In the genomic region with DNA sequence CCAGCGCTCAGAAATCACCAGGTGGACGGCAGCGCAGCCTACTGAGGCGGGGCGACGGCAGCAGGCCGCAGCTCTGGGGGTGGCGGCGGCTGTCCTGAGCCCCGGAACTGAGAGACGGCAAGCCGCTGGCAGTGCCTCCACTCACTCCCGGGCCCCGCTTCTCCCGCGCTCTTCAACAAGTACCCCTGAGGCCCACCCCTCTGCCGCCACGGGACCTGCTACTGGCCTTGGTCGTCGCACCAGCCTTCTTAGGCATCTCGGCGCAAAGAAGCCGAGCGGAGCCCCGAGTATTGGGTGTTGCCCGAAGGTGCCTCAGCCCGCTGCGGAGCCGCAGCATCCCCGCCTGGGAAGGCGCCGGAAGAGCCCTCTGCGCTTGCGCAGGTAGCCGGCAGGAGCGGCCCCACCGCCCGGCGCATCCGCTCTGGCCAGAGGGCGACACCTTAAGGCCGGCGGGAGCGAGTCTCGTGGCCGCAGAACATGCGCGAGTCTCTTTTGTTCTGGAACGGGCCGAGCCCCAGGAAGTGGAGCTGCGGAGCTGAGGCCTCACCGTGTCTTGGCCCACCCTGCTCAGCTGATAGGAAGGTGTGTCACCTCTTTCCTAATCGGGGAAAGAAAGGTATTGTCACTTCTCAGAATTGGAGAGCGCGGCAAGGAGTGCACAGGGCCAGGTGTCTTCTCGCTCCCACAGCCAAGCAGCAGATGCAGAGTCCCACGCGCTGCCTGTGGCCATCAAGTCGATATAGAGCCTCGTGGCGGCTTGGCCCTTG, we compare ENCODE assay signal across 1 cellular context.
TF ChIP-seq lines count a peak whose summit lies in the region.

A gene (minus strand): TSS at position 369 of the 767 bp plus-strand sequence. CDS start 32 bp downstream, at position 337.

TF ChIP-seq in K562, 482 proteins besides CTCF, POLR2A, EP300 and RAD21 (continued from another document and continues in another):
- TF ChIP-seq, protein P1, sequence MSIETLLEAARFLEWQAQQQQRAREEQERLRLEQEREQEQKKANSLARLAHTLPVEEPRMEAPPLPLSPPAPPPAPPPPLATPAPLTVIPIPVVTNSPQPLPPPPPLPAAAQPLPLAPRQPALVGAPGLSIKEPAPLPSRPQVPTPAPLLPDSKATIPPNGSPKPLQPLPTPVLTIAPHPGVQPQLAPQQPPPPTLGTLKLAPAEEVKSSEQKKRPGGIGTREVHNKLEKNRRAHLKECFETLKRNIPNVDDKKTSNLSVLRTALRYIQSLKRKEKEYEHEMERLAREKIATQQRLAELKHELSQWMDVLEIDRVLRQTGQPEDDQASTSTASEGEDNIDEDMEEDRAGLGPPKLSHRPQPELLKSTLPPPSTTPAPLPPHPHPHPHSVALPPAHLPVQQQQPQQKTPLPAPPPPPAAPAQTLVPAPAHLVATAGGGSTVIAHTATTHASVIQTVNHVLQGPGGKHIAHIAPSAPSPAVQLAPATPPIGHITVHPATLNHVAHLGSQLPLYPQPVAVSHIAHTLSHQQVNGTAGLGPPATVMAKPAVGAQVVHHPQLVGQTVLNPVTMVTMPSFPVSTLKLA (conservative IDR thresholded peaks at IDR 0.05) = peak; percentile 93 to 97
- TF ChIP-seq KLF6 (CRISPR knock-in tag; IDR thresholded peaks at IDR 0.05; ENCODE audit: borderline replicate concordance) = 0 out of 2 replicates have a peak, but pooled peaks have one; percentile 26
- TF ChIP-seq, protein P2, sequence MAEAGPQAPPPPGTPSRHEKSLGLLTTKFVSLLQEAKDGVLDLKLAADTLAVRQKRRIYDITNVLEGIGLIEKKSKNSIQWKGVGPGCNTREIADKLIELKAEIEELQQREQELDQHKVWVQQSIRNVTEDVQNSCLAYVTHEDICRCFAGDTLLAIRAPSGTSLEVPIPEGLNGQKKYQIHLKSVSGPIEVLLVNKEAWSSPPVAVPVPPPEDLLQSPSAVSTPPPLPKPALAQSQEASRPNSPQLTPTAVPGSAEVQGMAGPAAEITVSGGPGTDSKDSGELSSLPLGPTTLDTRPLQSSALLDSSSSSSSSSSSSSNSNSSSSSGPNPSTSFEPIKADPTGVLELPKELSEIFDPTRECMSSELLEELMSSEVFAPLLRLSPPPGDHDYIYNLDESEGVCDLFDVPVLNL (CRISPR knock-in tag; IDR thresholded peaks at IDR 0.05; ENCODE audit: low read depth) = no peak
- peak; percentile 70; the same call in 1 of the 2 replicates for TF ChIP-seq NR1H2 (CRISPR knock-in tag; IDR thresholded peaks at IDR 0.05)
- no peak for TF ChIP-seq ZNF316 (IDR thresholded peaks at IDR 0.05)
- no peak; the same call in 1 of the 2 replicates for TF ChIP-seq NR2C1 (IDR thresholded peaks at IDR 0.05)
- no peak; the same call in 1 of the 2 replicates for TF ChIP-seq NR2C1 (tag; IDR thresholded peaks at IDR 0.05)
- TF ChIP-seq MAFK (IDR thresholded peaks at IDR 0.05; ENCODE audit: low read length) = no peak; the same call in 1 of the 2 replicates
- peak; percentile 87 for TF ChIP-seq ETV1 (tag; conservative IDR thresholded peaks at IDR 0.05; ENCODE audit: low read depth)
- no peak for TF ChIP-seq HNRNPUL1 (IDR thresholded peaks at IDR 0.05; ENCODE audit: low read length)
- no peak for TF ChIP-seq ZNF146 (CRISPR knock-in tag; IDR thresholded peaks at IDR 0.05; ENCODE audit: unreplicated experiment)
- no peak for TF ChIP-seq ZNF311 (CRISPR knock-in tag; IDR thresholded peaks at IDR 0.05)
- TF ChIP-seq OTX1 (CRISPR knock-in tag; IDR thresholded peaks at IDR 0.05) = no peak
- TF ChIP-seq, protein P3, sequence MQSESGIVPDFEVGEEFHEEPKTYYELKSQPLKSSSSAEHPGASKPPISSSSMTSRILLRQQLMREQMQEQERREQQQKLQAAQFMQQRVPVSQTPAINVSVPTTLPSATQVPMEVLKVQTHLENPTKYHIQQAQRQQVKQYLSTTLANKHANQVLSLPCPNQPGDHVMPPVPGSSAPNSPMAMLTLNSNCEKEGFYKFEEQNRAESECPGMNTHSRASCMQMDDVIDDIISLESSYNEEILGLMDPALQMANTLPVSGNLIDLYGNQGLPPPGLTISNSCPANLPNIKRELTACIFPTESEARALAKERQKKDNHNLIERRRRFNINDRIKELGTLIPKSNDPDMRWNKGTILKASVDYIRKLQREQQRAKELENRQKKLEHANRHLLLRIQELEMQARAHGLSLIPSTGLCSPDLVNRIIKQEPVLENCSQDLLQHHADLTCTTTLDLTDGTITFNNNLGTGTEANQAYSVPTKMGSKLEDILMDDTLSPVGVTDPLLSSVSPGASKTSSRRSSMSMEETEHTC (IDR thresholded peaks at IDR 0.05) = peak; percentile 83
- TF ChIP-seq, protein P4, sequence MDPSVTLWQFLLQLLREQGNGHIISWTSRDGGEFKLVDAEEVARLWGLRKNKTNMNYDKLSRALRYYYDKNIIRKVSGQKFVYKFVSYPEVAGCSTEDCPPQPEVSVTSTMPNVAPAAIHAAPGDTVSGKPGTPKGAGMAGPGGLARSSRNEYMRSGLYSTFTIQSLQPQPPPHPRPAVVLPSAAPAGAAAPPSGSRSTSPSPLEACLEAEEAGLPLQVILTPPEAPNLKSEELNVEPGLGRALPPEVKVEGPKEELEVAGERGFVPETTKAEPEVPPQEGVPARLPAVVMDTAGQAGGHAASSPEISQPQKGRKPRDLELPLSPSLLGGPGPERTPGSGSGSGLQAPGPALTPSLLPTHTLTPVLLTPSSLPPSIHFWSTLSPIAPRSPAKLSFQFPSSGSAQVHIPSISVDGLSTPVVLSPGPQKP (CRISPR knock-in tag; IDR thresholded peaks at IDR 0.05) = no peak
- TF ChIP-seq, protein P5, sequence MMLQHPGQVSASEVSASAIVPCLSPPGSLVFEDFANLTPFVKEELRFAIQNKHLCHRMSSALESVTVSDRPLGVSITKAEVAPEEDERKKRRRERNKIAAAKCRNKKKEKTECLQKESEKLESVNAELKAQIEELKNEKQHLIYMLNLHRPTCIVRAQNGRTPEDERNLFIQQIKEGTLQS (IDR thresholded peaks at IDR 0.05) = no peak
- TF ChIP-seq, protein P5 (CRISPR knock-in tag; conservative IDR thresholded peaks at IDR 0.05) = no peak
- TF ChIP-seq MTA2 (IDR thresholded peaks at IDR 0.05; ENCODE audit: low read depth) = no peak
- 0 out of 2 replicates have a peak, but pooled peaks have one; percentile 38 for TF ChIP-seq ZNF76 (CRISPR knock-in tag; IDR thresholded peaks at IDR 0.05; ENCODE audit: borderline replicate concordance)
- peak; percentile 75; the same call in 1 of the 2 replicates for TF ChIP-seq RNF2 (IDR thresholded peaks at IDR 0.05)
- TF ChIP-seq TEAD1 (CRISPR knock-in tag; IDR thresholded peaks at IDR 0.05) = peak in 1 of 2 experiments; percentile 59; a peak in 1 of 4 replicates
- TF ChIP-seq MXI1 (IDR thresholded peaks at IDR 0.05; ENCODE audit: low read depth, low read length) = peak; percentile 51; the same call in 1 of the 2 replicates
- no peak for TF ChIP-seq ZC3H8 (IDR thresholded peaks at IDR 0.05)
- no peak; the same call in 1 of the 2 replicates for TF ChIP-seq GTF2E2 (tag; IDR thresholded peaks at IDR 0.05)
- TF ChIP-seq DPF2 (IDR thresholded peaks at IDR 0.05) = peak; percentile 20; the same call in 1 of the 2 replicates
- TF ChIP-seq ELF2 (CRISPR knock-in tag; IDR thresholded peaks at IDR 0.05) = peak; percentile 76
- TF ChIP-seq NBN (IDR thresholded peaks at IDR 0.05; ENCODE audit: low read depth) = peak; percentile 41; the same call in 1 of the 2 replicates
- no peak for TF ChIP-seq NFXL1 (CRISPR knock-in tag; IDR thresholded peaks at IDR 0.05)
- 0 out of 2 replicates have a peak, but pooled peaks have one; percentile 30 for TF ChIP-seq ZNF143 (CRISPR knock-in tag; IDR thresholded peaks at IDR 0.05)
- TF ChIP-seq IFI16 (CRISPR knock-in tag; IDR thresholded peaks at IDR 0.05) = no peak
- no peak for TF ChIP-seq MYNN (IDR thresholded peaks at IDR 0.05)
- TF ChIP-seq MYNN (CRISPR knock-in tag; IDR thresholded peaks at IDR 0.05) = no peak
- no peak for TF ChIP-seq ZNF217 (CRISPR knock-in tag; IDR thresholded peaks at IDR 0.05)
- no peak for TF ChIP-seq MCM2 (IDR thresholded peaks at IDR 0.05; ENCODE audit: low read depth)
- TF ChIP-seq, protein P6, sequence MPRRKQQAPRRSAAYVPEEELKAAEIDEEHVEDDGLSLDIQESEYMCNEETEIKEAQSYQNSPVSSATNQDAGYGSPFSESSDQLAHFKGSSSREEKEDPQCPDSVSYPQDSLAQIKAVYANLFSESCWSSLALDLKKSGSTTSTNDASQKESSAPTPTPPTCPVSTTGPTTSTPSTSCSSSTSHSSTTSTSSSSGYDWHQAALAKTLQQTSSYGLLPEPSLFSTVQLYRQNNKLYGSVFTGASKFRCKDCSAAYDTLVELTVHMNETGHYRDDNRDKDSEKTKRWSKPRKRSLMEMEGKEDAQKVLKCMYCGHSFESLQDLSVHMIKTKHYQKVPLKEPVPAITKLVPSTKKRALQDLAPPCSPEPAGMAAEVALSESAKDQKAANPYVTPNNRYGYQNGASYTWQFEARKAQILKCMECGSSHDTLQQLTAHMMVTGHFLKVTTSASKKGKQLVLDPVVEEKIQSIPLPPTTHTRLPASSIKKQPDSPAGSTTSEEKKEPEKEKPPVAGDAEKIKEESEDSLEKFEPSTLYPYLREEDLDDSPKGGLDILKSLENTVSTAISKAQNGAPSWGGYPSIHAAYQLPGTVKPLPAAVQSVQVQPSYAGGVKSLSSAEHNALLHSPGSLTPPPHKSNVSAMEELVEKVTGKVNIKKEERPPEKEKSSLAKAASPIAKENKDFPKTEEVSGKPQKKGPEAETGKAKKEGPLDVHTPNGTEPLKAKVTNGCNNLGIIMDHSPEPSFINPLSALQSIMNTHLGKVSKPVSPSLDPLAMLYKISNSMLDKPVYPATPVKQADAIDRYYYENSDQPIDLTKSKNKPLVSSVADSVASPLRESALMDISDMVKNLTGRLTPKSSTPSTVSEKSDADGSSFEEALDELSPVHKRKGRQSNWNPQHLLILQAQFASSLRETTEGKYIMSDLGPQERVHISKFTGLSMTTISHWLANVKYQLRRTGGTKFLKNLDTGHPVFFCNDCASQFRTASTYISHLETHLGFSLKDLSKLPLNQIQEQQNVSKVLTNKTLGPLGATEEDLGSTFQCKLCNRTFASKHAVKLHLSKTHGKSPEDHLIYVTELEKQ (CRISPR knock-in tag; IDR thresholded peaks at IDR 0.05) = no peak
- TF ChIP-seq, protein P7, sequence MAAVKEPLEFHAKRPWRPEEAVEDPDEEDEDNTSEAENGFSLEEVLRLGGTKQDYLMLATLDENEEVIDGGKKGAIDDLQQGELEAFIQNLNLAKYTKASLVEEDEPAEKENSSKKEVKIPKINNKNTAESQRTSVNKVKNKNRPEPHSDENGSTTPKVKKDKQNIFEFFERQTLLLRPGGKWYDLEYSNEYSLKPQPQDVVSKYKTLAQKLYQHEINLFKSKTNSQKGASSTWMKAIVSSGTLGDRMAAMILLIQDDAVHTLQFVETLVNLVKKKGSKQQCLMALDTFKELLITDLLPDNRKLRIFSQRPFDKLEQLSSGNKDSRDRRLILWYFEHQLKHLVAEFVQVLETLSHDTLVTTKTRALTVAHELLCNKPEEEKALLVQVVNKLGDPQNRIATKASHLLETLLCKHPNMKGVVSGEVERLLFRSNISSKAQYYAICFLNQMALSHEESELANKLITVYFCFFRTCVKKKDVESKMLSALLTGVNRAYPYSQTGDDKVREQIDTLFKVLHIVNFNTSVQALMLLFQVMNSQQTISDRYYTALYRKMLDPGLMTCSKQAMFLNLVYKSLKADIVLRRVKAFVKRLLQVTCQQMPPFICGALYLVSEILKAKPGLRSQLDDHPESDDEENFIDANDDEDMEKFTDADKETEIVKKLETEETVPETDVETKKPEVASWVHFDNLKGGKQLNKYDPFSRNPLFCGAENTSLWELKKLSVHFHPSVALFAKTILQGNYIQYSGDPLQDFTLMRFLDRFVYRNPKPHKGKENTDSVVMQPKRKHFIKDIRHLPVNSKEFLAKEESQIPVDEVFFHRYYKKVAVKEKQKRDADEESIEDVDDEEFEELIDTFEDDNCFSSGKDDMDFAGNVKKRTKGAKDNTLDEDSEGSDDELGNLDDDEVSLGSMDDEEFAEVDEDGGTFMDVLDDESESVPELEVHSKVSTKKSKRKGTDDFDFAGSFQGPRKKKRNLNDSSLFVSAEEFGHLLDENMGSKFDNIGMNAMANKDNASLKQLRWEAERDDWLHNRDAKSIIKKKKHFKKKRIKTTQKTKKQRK (IDR thresholded peaks at IDR 0.05; ENCODE audit: borderline replicate concordance, low read depth, low read length) = no peak
- no peak for TF ChIP-seq THRAP3 (IDR thresholded peaks at IDR 0.05; ENCODE audit: borderline replicate concordance)
- TF ChIP-seq IRF2 (CRISPR knock-in tag; IDR thresholded peaks at IDR 0.05) = no peak
- peak; percentile 9; the same call in 1 of the 2 replicates for TF ChIP-seq ZNF121 (CRISPR knock-in tag; conservative IDR thresholded peaks at IDR 0.05)
- no peak for TF ChIP-seq HNRNPK (IDR thresholded peaks at IDR 0.05; ENCODE audit: low read depth, low read length, poor library complexity, severe bottlenecking)
- TF ChIP-seq HSF4 (CRISPR knock-in tag; IDR thresholded peaks at IDR 0.05; ENCODE audit: borderline replicate concordance) = no peak
- TF ChIP-seq, protein P8, sequence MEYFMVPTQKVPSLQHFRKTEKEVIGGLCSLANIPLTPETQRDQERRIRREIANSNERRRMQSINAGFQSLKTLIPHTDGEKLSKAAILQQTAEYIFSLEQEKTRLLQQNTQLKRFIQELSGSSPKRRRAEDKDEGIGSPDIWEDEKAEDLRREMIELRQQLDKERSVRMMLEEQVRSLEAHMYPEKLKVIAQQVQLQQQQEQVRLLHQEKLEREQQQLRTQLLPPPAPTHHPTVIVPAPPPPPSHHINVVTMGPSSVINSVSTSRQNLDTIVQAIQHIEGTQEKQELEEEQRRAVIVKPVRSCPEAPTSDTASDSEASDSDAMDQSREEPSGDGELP (CRISPR knock-in tag; IDR thresholded peaks at IDR 0.05; ENCODE audit: borderline replicate concordance) = peak; percentile 97
- TF ChIP-seq, protein P9, sequence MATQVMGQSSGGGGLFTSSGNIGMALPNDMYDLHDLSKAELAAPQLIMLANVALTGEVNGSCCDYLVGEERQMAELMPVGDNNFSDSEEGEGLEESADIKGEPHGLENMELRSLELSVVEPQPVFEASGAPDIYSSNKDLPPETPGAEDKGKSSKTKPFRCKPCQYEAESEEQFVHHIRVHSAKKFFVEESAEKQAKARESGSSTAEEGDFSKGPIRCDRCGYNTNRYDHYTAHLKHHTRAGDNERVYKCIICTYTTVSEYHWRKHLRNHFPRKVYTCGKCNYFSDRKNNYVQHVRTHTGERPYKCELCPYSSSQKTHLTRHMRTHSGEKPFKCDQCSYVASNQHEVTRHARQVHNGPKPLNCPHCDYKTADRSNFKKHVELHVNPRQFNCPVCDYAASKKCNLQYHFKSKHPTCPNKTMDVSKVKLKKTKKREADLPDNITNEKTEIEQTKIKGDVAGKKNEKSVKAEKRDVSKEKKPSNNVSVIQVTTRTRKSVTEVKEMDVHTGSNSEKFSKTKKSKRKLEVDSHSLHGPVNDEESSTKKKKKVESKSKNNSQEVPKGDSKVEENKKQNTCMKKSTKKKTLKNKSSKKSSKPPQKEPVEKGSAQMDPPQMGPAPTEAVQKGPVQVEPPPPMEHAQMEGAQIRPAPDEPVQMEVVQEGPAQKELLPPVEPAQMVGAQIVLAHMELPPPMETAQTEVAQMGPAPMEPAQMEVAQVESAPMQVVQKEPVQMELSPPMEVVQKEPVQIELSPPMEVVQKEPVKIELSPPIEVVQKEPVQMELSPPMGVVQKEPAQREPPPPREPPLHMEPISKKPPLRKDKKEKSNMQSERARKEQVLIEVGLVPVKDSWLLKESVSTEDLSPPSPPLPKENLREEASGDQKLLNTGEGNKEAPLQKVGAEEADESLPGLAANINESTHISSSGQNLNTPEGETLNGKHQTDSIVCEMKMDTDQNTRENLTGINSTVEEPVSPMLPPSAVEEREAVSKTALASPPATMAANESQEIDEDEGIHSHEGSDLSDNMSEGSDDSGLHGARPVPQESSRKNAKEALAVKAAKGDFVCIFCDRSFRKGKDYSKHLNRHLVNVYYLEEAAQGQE (CRISPR knock-in tag; IDR thresholded peaks at IDR 0.05; ENCODE audit: low read depth) = no peak; the same call in 1 of the 2 replicates
- no peak for TF ChIP-seq SLC30A9 (CRISPR knock-in tag; IDR thresholded peaks at IDR 0.05)
- TF ChIP-seq MCM5 (IDR thresholded peaks at IDR 0.05; ENCODE audit: low read depth) = no peak
